1 cellular context compared by ENCODE assay signal in genomic region chr1:38052750-38053415, GRCh38.
TF ChIP-seq lines count a peak whose summit lies in the region.

No MANE protein-coding gene starts in this region.

TF ChIP-seq in K562, 482 proteins besides CTCF, POLR2A, EP300 and RAD21:
- TF ChIP-seq TRIM24 (IDR thresholded peaks at IDR 0.05) (no peak), SMARCA5 (IDR thresholded peaks at IDR 0.05) (no peak), ARNT (IDR thresholded peaks at IDR 0.05) (no peak), ZNF511 (CRISPR knock-in tag; IDR thresholded peaks at IDR 0.05) (no peak), ILF3 (IDR thresholded peaks at IDR 0.05; ENCODE audit: borderline replicate concordance) (no peak), SMARCC2 (IDR thresholded peaks at IDR 0.05; ENCODE audit: low read depth) (no peak), GTF3C2 (IDR thresholded peaks at IDR 0.05; ENCODE audit: borderline replicate concordance, extremely low read depth, insufficient read length) (no peak)
